In genomic region chr5:180208435-180209081, GRCh38 we compare ENCODE assay signal across 8 cellular contexts. TPM values are rescaled to one million over a fixed set of nuclear protein-coding genes. Genes with fewer than 3 reads are reported as not detected.
DNase-seq lines count a peak whose midpoint lies in the region; ATAC-seq and TF ChIP-seq lines count a peak whose summit lies in the region.

No MANE protein-coding gene starts in this region.

- no peaks in the 10 kb centered on the region for H3K36me3 Mint-ChIP-seq in CD4-positive, alpha-beta memory T cell

- no peak overlapping the region for H3K27ac Mint-ChIP-seq in CD4-positive, alpha-beta memory T cell

- H3K4me1 ChIP-seq in CD4-positive, alpha-beta memory T cell (ENCODE audit: insufficient read depth, low read length): peaks cover 6% of the 10 kb centered on the region
- H3K4me1 ChIP-seq in muscle layer of duodenum (ENCODE audit: control insufficient read depth in 1 of 2, insufficient read depth in 2 of 2, low read length in 2 of 2): peaks cover 0 to 9% of the 10 kb centered on the region in 2 donors

- POLR2A ChIA-PET in CD4-positive, alpha-beta memory T cell (lab: Charles Lee; ENCODE audit: partially characterized antibody): no interaction called here

- no peaks in the 10 kb centered on the region for H3K9me3 ChIP-seq in CD4-positive, alpha-beta memory T cell (ENCODE audit: control insufficient read depth in 1 of 2, low read length in 2 of 2)
- no peaks in the 10 kb centered on the region for H3K9me3 ChIP-seq in muscle layer of duodenum (ENCODE audit: control insufficient read depth in 1 of 2, low read length in 2 of 2)

- ATAC-seq in GM21360 (IDR thresholded peaks at IDR 0.05; ENCODE audit: unreplicated experiment): peak; percentile 29

- CTCF ChIA-PET in CD4-positive, alpha-beta memory T cell (lab: Charles Lee; ENCODE audit: partially characterized antibody): no interaction called here

- H3K27me3 ChIP-seq in CD4-positive, alpha-beta memory T cell (ENCODE audit: insufficient read depth, low read length): peaks cover 14% of the 10 kb centered on the region
- peaks cover 14% of the 10 kb centered on the region for H3K27me3 ChIP-seq in muscle layer of duodenum (ENCODE audit: low read depth, low read length)

- H3K27ac ChIP-seq in CD4-positive, alpha-beta memory T cell (ENCODE audit: low read depth, low read length): no peak overlapping the region
- no peak overlapping the region for H3K27ac ChIP-seq in muscle layer of duodenum (ENCODE audit: low read length)

- H3K4me3 Mint-ChIP-seq in CD4-positive, alpha-beta memory T cell: peak overlapping the region; percentile 5 to 68 (median 57)

- no peak for TF ChIP-seq CTCF in choroid plexus epithelial cell (conservative IDR thresholded peaks at IDR 0.05; ENCODE audit: low read depth, low read length)

- peaks cover 33 to 36% of the 10 kb centered on the region in 2 donors for H3K27me3 Mint-ChIP-seq in CD4-positive, alpha-beta memory T cell

- DNase-seq in CD4-positive, alpha-beta memory T cell: no peak
- DNase-seq in NOMO-1 treated with dmso at 0.1 percent for 144 hours (lab: John Stamatoyannopoulos, UW; ENCODE audit: unreplicated experiment) (peak; percentile 4), choroid plexus epithelial cell (ENCODE audit: low read depth) (no peak), GM19238 (ENCODE audit: insufficient read length, low spot score) (no peak), GM03348 (ENCODE audit: low spot score) (no peak)
- no peak for DNase-seq in stimulated activated CD4-positive, alpha-beta T cell treated with anti-CD3 and anti-CD28 coated beads, Interleukin-4, amount 100 ng/mL, for 24 hours

- peaks cover 0 to 1% (median 0%) of the 10 kb centered on the region in 8 donors for H3K9me3 Mint-ChIP-seq in CD4-positive, alpha-beta memory T cell

- intact Hi-C loops in CD4-positive, alpha-beta memory T cell (cut with micrococcal nuclease): loop anchor here (10.0 kb wide), 1 partner anchor 106 kb away; no protein-coding TSS in a partner anchor

- peaks cover 4 to 11% (median 6%) of the 10 kb centered on the region in 4 donors for H3K4me1 Mint-ChIP-seq in CD4-positive, alpha-beta memory T cell

- H3K36me3 ChIP-seq in CD4-positive, alpha-beta memory T cell (ENCODE audit: insufficient read depth, low read length): no peaks in the 10 kb centered on the region
- no peaks in the 10 kb centered on the region for H3K36me3 ChIP-seq in muscle layer of duodenum (ENCODE audit: control insufficient read depth in 1 of 2, insufficient read depth in 2 of 2, low read length in 2 of 2)

- no peak overlapping the region for H3K4me3 ChIP-seq in CD4-positive, alpha-beta memory T cell (ENCODE audit: low read length in 2 of 2)
- peak overlapping the region; percentile 32 for H3K4me3 ChIP-seq in choroid plexus epithelial cell (ENCODE audit: low read depth, low read length)
- peak overlapping the region; percentile 33 to 59 for H3K4me3 ChIP-seq in muscle layer of duodenum (ENCODE audit: low read depth in 1 of 2, low read length in 2 of 2)

RNA-seq across cellular contexts. Expression of gene RASGEF1C, which starts 0.5 kb away (rescaled TPM):
- not detected for total RNA-seq in CD4-positive, alpha-beta memory T cell
- polyA plus RNA-seq in CD4-positive, alpha-beta memory T cell: not detected

Comparison
In these comparisons a context has a peak if more than half of its experiments do, and no peak if none do; other contexts are left out.
1. H3K4me3 ChIP-seq: peak in choroid plexus epithelial cell (single experiment) and muscle layer of duodenum (2 of 2); none in CD4-positive, alpha-beta memory T cell (0 of 2).